ENCODE assay signal across 22 cellular contexts in genomic region chr17:68595496-68595895, GRCh38. TPM values are rescaled to one million over a fixed set of nuclear protein-coding genes. Genes with fewer than 3 reads are reported as not detected.
A peak's percentile ranks its signal among the peaks of the same experiment; 100 is the strongest.
DNase-seq lines count a peak whose midpoint lies in the region; ATAC-seq and TF ChIP-seq lines count a peak whose summit lies in the region.
"Had no signal": no experiment of that assay in that cellular context is flagged by ENCODE, and none has a peak within 500 bp of the region (broad histone marks: within the 10 kb centered on the region; RNA-seq: fewer than 3 reads in every experiment).

No MANE protein-coding gene starts in this region.

- H3K4me3 ChIP-seq in dorsolateral prefrontal cortex (no peak overlapping the region), left lung (no peak overlapping the region), subcutaneous abdominal adipose tissue (ENCODE audit: low read depth in 1 of 5, low read length in 5 of 5) (peak overlapping the region in 1 of 5 donors; percentile 4)
- H3K4me3 ChIP-seq: GM12878 had no signal

- H3K4me3 Mint-ChIP-seq in activated CD4-positive, alpha-beta memory T cell treated with anti-CD3 and anti-CD28 coated beads for 36 hours, result no peak overlapping the region
- no peak overlapping the region for H3K4me3 Mint-ChIP-seq in natural killer cell treated with Interleukin-12 subunit alpha and Interleukin-12 subunit beta and Interleukin-15 and Interleukin-18, amount 100 ng/mL, for 72 hours
- H3K4me3 Mint-ChIP-seq: activated naive CD8-positive, alpha-beta T cell treated with anti-CD3 and anti-CD28 coated beads, Interleukin-2, amount 10 ng/mL, durations not matched to agents 7 days and 5 days; CD4-positive, alpha-beta T cell; T-cell had no signal

- peaks cover 0 to 16% (median 0%) of the 10 kb centered on the region in 45 donors for H3K27me3 ChIP-seq in dorsolateral prefrontal cortex
- peaks cover 0 to 30% of the 10 kb centered on the region in 2 donors for H3K27me3 ChIP-seq in left lung
- peaks cover 4 to 37% (median 19%) of the 10 kb centered on the region in 5 donors for H3K27me3 ChIP-seq in subcutaneous abdominal adipose tissue (ENCODE audit: control insufficient read depth in 5 of 5, insufficient read depth in 4 of 5, low read length in 5 of 5)

- H3K36me3 ChIP-seq in left lung (peaks cover 0 to 24% of the 10 kb centered on the region in 2 donors), subcutaneous abdominal adipose tissue (ENCODE audit: control insufficient read depth in 5 of 5, insufficient read depth in 5 of 5, low read length in 5 of 5) (no peaks in the 10 kb centered on the region)

- H3K9me3 ChIP-seq in left lung (no peaks in the 10 kb centered on the region), subcutaneous abdominal adipose tissue (ENCODE audit: control insufficient read depth in 5 of 5, low read length in 5 of 5) (no peaks in the 10 kb centered on the region)

- no peak overlapping the region for H3K27ac Mint-ChIP-seq in activated CD4-positive, alpha-beta memory T cell treated with anti-CD3 and anti-CD28 coated beads for 36 hours
- H3K27ac Mint-ChIP-seq in natural killer cell treated with Interleukin-12 subunit alpha and Interleukin-12 subunit beta and Interleukin-15 and Interleukin-18, amount 100 ng/mL, for 72 hours, result no peak overlapping the region
- H3K27ac Mint-ChIP-seq: activated naive CD8-positive, alpha-beta T cell treated with anti-CD3 and anti-CD28 coated beads, Interleukin-2, amount 10 ng/mL, durations not matched to agents 7 days and 5 days; activated T-helper 2 cell treated with anti-CD3 and anti-CD28 coated beads, Interferon-gamma antibody, Interleukin-2, Interleukin-4, amounts not matched to agents 10 μg/mL and 5 μg/mL and 100 μg/mL, durations not matched to agents 14 hours and 24 hours and 36 hours; CD4-positive, alpha-beta T cell; T-cell had no signal

- intact Hi-C loops in dorsolateral prefrontal cortex (cut with DNase I), result no loop called here
- intact Hi-C loops in left lung (cut with DNase I), result no loop called here
- intact Hi-C loops in activated CD4-positive, alpha-beta memory T cell treated with anti-CD3 and anti-CD28 coated beads for 36 hours (cut with micrococcal nuclease), result no loop called here

- no peaks in the 10 kb centered on the region for H3K9me3 Mint-ChIP-seq in activated CD4-positive, alpha-beta memory T cell treated with anti-CD3 and anti-CD28 coated beads for 36 hours
- H3K9me3 Mint-ChIP-seq in natural killer cell treated with Interleukin-12 subunit alpha and Interleukin-12 subunit beta and Interleukin-15 and Interleukin-18, amount 100 ng/mL, for 72 hours, result no peaks in the 10 kb centered on the region
- H3K9me3 Mint-ChIP-seq: activated naive CD8-positive, alpha-beta T cell treated with anti-CD3 and anti-CD28 coated beads, Interleukin-2, amount 10 ng/mL, durations not matched to agents 7 days and 5 days; activated T-helper 2 cell treated with anti-CD3 and anti-CD28 coated beads, Interferon-gamma antibody, Interleukin-2, Interleukin-4, amounts not matched to agents 10 μg/mL and 5 μg/mL and 100 μg/mL, durations not matched to agents 14 hours and 24 hours and 36 hours; CD4-positive, alpha-beta T cell; T-cell had no signal

- H3K27ac ChIP-seq in dorsolateral prefrontal cortex (peak overlapping the region in 30 of 59 donors; percentile 2 to 76 (median 44)), left lung (peak overlapping the region; percentile 13 to 15), subcutaneous abdominal adipose tissue (ENCODE audit: low read depth, low read length) (peak overlapping the region; percentile 30)
- H3K27ac ChIP-seq: HL-60 had no signal

- H3K36me3 Mint-ChIP-seq in activated CD4-positive, alpha-beta memory T cell treated with anti-CD3 and anti-CD28 coated beads for 36 hours, result no peaks in the 10 kb centered on the region
- H3K36me3 Mint-ChIP-seq in natural killer cell treated with Interleukin-12 subunit alpha and Interleukin-12 subunit beta and Interleukin-15 and Interleukin-18, amount 100 ng/mL, for 72 hours, result no peaks in the 10 kb centered on the region
- H3K36me3 Mint-ChIP-seq: activated naive CD8-positive, alpha-beta T cell treated with anti-CD3 and anti-CD28 coated beads, Interleukin-2, amount 10 ng/mL, durations not matched to agents 7 days and 5 days; T-cell had no signal

- no peak for ATAC-seq in left lung
- ATAC-seq in natural killer cell treated with Interleukin-12 subunit alpha and Interleukin-12 subunit beta and Interleukin-15 and Interleukin-18, amount 100 ng/mL, for 72 hours, result no peak
- ATAC-seq: GM12878, T-cell had no signal

- H3K4me1 Mint-ChIP-seq in activated CD4-positive, alpha-beta memory T cell treated with anti-CD3 and anti-CD28 coated beads for 36 hours (ENCODE audit: low read depth), result peaks cover 3% of the 10 kb centered on the region
- peaks cover 4 to 11% of the 10 kb centered on the region in 2 donors for H3K4me1 Mint-ChIP-seq in natural killer cell treated with Interleukin-12 subunit alpha and Interleukin-12 subunit beta and Interleukin-15 and Interleukin-18, amount 100 ng/mL, for 72 hours (ENCODE audit: low read depth in 2 of 2)

- TF ChIP-seq CTCF in dorsolateral prefrontal cortex (IDR thresholded peaks at IDR 0.05 in 54 of 56, conservative IDR thresholded peaks at IDR 0.05 in 2 of 56; ENCODE audit: low read depth in 1 of 56, partially characterized antibody in 56 of 56) (no peak), left lung (IDR thresholded peaks at IDR 0.05) (no peak)

- H3K27me3 Mint-ChIP-seq in activated CD4-positive, alpha-beta memory T cell treated with anti-CD3 and anti-CD28 coated beads for 36 hours, result peaks cover 49% of the 10 kb centered on the region
- H3K27me3 Mint-ChIP-seq in natural killer cell treated with Interleukin-12 subunit alpha and Interleukin-12 subunit beta and Interleukin-15 and Interleukin-18, amount 100 ng/mL, for 72 hours, result peaks cover 45 to 72% of the 10 kb centered on the region in 2 donors

- H3K4me1 ChIP-seq in left lung, result peaks cover 18 to 66% of the 10 kb centered on the region in 2 donors
- peaks cover 6 to 66% (median 45%) of the 10 kb centered on the region in 5 donors for H3K4me1 ChIP-seq in subcutaneous abdominal adipose tissue (ENCODE audit: control insufficient read depth in 5 of 5, insufficient read depth in 5 of 5, low read length in 5 of 5)

- CTCF ChIA-PET in activated CD4-positive, alpha-beta memory T cell treated with anti-CD3 and anti-CD28 coated beads for 36 hours (lab: Charles Lee), result no interaction called here

- DNase-seq in HT1080 (ENCODE audit: low read depth), result peak; percentile 17
- no peak for DNase-seq in dorsolateral prefrontal cortex
- no peak for DNase-seq in left lung
- DNase-seq in activated CD4-positive, alpha-beta memory T cell treated with anti-CD3 and anti-CD28 coated beads for 36 hours, result no peak
- DNase-seq in T-helper 1 cell, result no peak
- no peak for DNase-seq in activated CD4-positive, alpha-beta T cell treated with anti-CD3 and anti-CD28 coated beads, Interleukin-2, amount 50 U/mL, for 1 hour
- no peak for DNase-seq in natural killer cell treated with Interleukin-12 subunit alpha and Interleukin-12 subunit beta and Interleukin-15 and Interleukin-18, amount 100 ng/mL, for 72 hours (ENCODE audit: low spot score)
- DNase-seq: activated CD4-positive, alpha-beta T cell treated with anti-CD3 and anti-CD28 coated beads for 48 hours; activated naive CD8-positive, alpha-beta T cell treated with anti-CD3 and anti-CD28 coated beads, Interleukin-2, amount 10 ng/mL, durations not matched to agents 7 days and 5 days; CD4-positive, alpha-beta T cell; erythroblast; IMR-90; NCI-H69; occipital lobe; SIG-M5; stimulated activated CD4-positive, alpha-beta T cell treated with anti-CD3 and anti-CD28 coated beads, Interleukin-15, amount 100 ng/mL, for 24 hours had no signal

- no peak overlapping the region for H3K9ac ChIP-seq in subcutaneous abdominal adipose tissue (ENCODE audit: low read length in 5 of 5)

- POLR2A ChIA-PET in activated CD4-positive, alpha-beta memory T cell treated with anti-CD3 and anti-CD28 coated beads for 36 hours (lab: Charles Lee), result no interaction called here

RNA-seq across cellular contexts. Expression of gene FAM20A, which starts 5.7 kb away (rescaled TPM):
- not detected in 2 replicates for total RNA-seq in HT1080 (2014; rRNA removed; shearing (Covaris generic))
- polyA plus RNA-seq in HT1080 (2015; cell fraction: cytosol; rRNA removed), result not detected in 2 replicates
- not detected in 2 replicates for polyA plus RNA-seq in HT1080 (2015; cell fraction: nucleus; rRNA removed)
- 10 to 100 TPM in 7 of 120 experiments, 1 to 10 TPM in 110, under 1 TPM in 3; 0.58 to 19.6 (median 2.4) TPM for total RNA-seq in dorsolateral prefrontal cortex
- total RNA-seq in left lung, result 10 to 100 TPM; 46.8 to 85.9 TPM
- not detected for total RNA-seq in activated CD4-positive, alpha-beta memory T cell treated with anti-CD3 and anti-CD28 coated beads for 36 hours
- total RNA-seq in natural killer cell treated with Interleukin-12 subunit alpha and Interleukin-12 subunit beta and Interleukin-15 and Interleukin-18, amount 100 ng/mL, for 72 hours, result not detected
- total RNA-seq: activated naive CD8-positive, alpha-beta T cell treated with anti-CD3 and anti-CD28 coated beads, Interleukin-2, amount 10 ng/mL, durations not matched to agents 7 days and 5 days; activated T-helper 2 cell treated with anti-CD3 and anti-CD28 coated beads, Interferon-gamma antibody, Interleukin-2, Interleukin-4, amounts not matched to agents 10 μg/mL and 5 μg/mL and 100 μg/mL, durations not matched to agents 14 hours and 24 hours and 36 hours; CD4-positive, alpha-beta T cell; GM12878; IMR-90 had no signal
- polyA plus RNA-seq: AG04450, IMR-90 had no signal
